Comparison of ENCODE assay signal across 8 cellular contexts in genomic region chr17:80005360-80006338, GRCh38. TPM values are rescaled to one million over a fixed set of nuclear protein-coding genes. Genes with fewer than 3 reads are reported as not detected.
DNase-seq lines count a peak whose midpoint lies in the region; ATAC-seq and TF ChIP-seq lines count a peak whose summit lies in the region.

No MANE protein-coding gene starts in this region.

- ATAC-seq in GM21786 (IDR thresholded peaks at IDR 0.05; ENCODE audit: unreplicated experiment) (no peak), GM18867 (IDR thresholded peaks at IDR 0.05; ENCODE audit: unreplicated experiment) (no peak)

- H3K4me3 ChIP-seq in OCI-LY1 (ENCODE audit: low read depth, low read length, poor library complexity, severe bottlenecking): no peak overlapping the region
- H3K4me3 ChIP-seq in foreskin fibroblast (ENCODE audit: low read depth in 1 of 2, low read length in 2 of 2): no peak overlapping the region
- no peak overlapping the region for H3K4me3 ChIP-seq in ovary

- H3K4me2 ChIP-seq in OCI-LY1 (ENCODE audit: low read length): no peak overlapping the region

- intact Hi-C loops in ovary (cut with DNase I): loop anchor here in 1 of 4 donors (5.0 kb wide), 2 partner anchors 77 to 142 kb away; partner anchors contain the start of gene EIF4A3

- H3K4me1 ChIP-seq in OCI-LY1 (ENCODE audit: insufficient read depth, low read length, severe bottlenecking): no peaks in the 10 kb centered on the region
- peaks cover 3% of the 10 kb centered on the region for H3K4me1 ChIP-seq in ovary (ENCODE audit: insufficient read depth)

- H3K9ac ChIP-seq in OCI-LY1 (ENCODE audit: low read length): no peak overlapping the region

- H3K9me3 ChIP-seq in OCI-LY1 (ENCODE audit: low read length) (no peaks in the 10 kb centered on the region), ovary (no peaks in the 10 kb centered on the region)

- peaks cover 4% of the 10 kb centered on the region; the same call in 1 of the 2 replicates for H3K27me3 ChIP-seq in OCI-LY1 (ENCODE audit: insufficient read depth, low read length)
- H3K27me3 ChIP-seq in ovary: no peaks in the 10 kb centered on the region

- no peaks in the 10 kb centered on the region for H3F3A ChIP-seq in OCI-LY1 (ENCODE audit: insufficient read depth, low read length)

- no peaks in the 10 kb centered on the region for H3K79me2 ChIP-seq in OCI-LY1 (ENCODE audit: insufficient read depth, low read length)

- DNase-seq in AML-193 (lab: John Stamatoyannopoulos, UW) (peak; percentile 12 to 39), GM19238 (ENCODE audit: insufficient read length, low spot score) (peak; percentile 91), activated T-helper 1 cell treated with Interleukin-2 at 50 U/mL for 16 hours (ENCODE audit: low read depth) (peak; percentile 39), foreskin fibroblast (peak in 1 of 2 donors; percentile 67), ovary (peak in 1 of 5 donors; percentile 57)

- TF ChIP-seq CTCF in OCI-LY1 (IDR thresholded peaks at IDR 0.05; ENCODE audit: low read length): peak; percentile 92
- peak; percentile 94 for TF ChIP-seq CTCF in foreskin fibroblast (IDR thresholded peaks at IDR 0.05; ENCODE audit: low read depth, low read length)
- peak; percentile 76 to 92 (median 84) for TF ChIP-seq CTCF in ovary (IDR thresholded peaks at IDR 0.05)

- H3K36me3 ChIP-seq in OCI-LY1 (ENCODE audit: insufficient read depth, low read length) (no peaks in the 10 kb centered on the region), ovary (no peaks in the 10 kb centered on the region)

- no peak for TF ChIP-seq POLR2A in ovary (IDR thresholded peaks at IDR 0.05)

- no peak overlapping the region for H2AFZ ChIP-seq in OCI-LY1 (ENCODE audit: low read length)

- H3K27ac ChIP-seq in OCI-LY1 (ENCODE audit: low read depth, low read length, poor library complexity, severe bottlenecking) (no peak overlapping the region), ovary (no peak overlapping the region)

- H3K9me2 ChIP-seq in OCI-LY1 (ENCODE audit: low read depth, low read length): no peaks in the 10 kb centered on the region

- H4K20me1 ChIP-seq in OCI-LY1 (ENCODE audit: insufficient read depth, low read length): no peaks in the 10 kb centered on the region

- 49 to 51% (median 49%) methylated on average over 35 to 37 of the region's 37 CpGs for WGBS in ovary, 3 donors

- no peak for TF ChIP-seq EP300 in ovary (IDR thresholded peaks at IDR 0.05)

RNA-seq across cellular contexts. Expression of gene TBC1D16, which starts 30.0 kb away (rescaled TPM):
- total RNA-seq in ovary: 10 to 100 TPM in 6 of 7 donors, 1 to 10 TPM in 1; 9.3 to 40.5 (median 29.3) TPM
- polyA plus RNA-seq in ovary: 10 to 100 TPM in 1 of 2 donors, 1 to 10 TPM in 1; 9.9 to 11.9 TPM

RNA-seq across cellular contexts. Expression of gene CCDC40, which starts 30.8 kb away (rescaled TPM):
- 10 to 100 TPM in 1 of 7 donors, 1 to 10 TPM in 6; 3.7 to 27.8 (median 6.0) TPM for total RNA-seq in ovary
- 1 to 10 TPM; 1.5 to 6.3 TPM for polyA plus RNA-seq in ovary
